In genomic region chr7:74094224-74095095, GRCh38 we compare ENCODE assay signal across 8 cellular contexts. TPM values are rescaled to one million over a fixed set of nuclear protein-coding genes. Genes with fewer than 3 reads are reported as not detected.
DNase-seq lines count a peak whose midpoint lies in the region; ATAC-seq and TF ChIP-seq lines count a peak whose summit lies in the region.

No MANE protein-coding gene starts in this region.

- H3K4me1 ChIP-seq in iPS DF 6.9 (ENCODE audit: control insufficient read depth, insufficient read depth, low read length), result peaks cover 17% of the 10 kb centered on the region
- H3K4me1 ChIP-seq in skeletal muscle tissue (ENCODE audit: control insufficient read depth in 3 of 3, insufficient read depth in 3 of 3, low read length in 3 of 3), result peaks cover 26 to 29% (median 27%) of the 10 kb centered on the region in 3 donors

- in situ Hi-C loops in astrocyte of the cerebellum (cut with HindIII; ENCODE audit: low sequenced_read_pairs), result no loop called here

- peak overlapping the region; percentile 32 to 33 (median 33) for H3K9ac ChIP-seq in skeletal muscle tissue (ENCODE audit: low read depth in 1 of 3, low read length in 3 of 3)

- H3K36me3 ChIP-seq in iPS DF 6.9 (ENCODE audit: control insufficient read depth, insufficient read depth, low read length) (peaks cover 13% of the 10 kb centered on the region; the same call in 1 of the 2 replicates), skeletal muscle tissue (ENCODE audit: control insufficient read depth in 3 of 3, insufficient read depth in 3 of 3, low read length in 3 of 3) (peaks cover 4 to 18% (median 6%) of the 10 kb centered on the region in 3 donors)

- peak; percentile 34 for TF ChIP-seq POLR2A in GM19193 (IDR thresholded peaks at IDR 0.05; ENCODE audit: extremely low read depth, insufficient read depth, insufficient read length)

- peak; percentile 82 for DNase-seq in AML-193 (lab: John Stamatoyannopoulos, UW)
- peak in 4 of 5 experiments; percentile 20 to 84 (median 64) for DNase-seq in T-helper 2 cell
- peak; percentile 85 for DNase-seq in astrocyte of the cerebellum (ENCODE audit: low read depth)
- peak; percentile 84 for DNase-seq in iPS DF 6.9 (ENCODE audit: low read depth, low spot score)
- no peak for DNase-seq in GM19240 (ENCODE audit: insufficient read length, low spot score)

- no peaks in the 10 kb centered on the region for H3K27me3 ChIP-seq in iPS DF 6.9 (ENCODE audit: control insufficient read depth, insufficient read depth, low read length)
- H3K27me3 ChIP-seq in skeletal muscle tissue (ENCODE audit: control insufficient read depth in 3 of 3, insufficient read depth in 3 of 3, low read length in 3 of 3), result no peaks in the 10 kb centered on the region

- TF ChIP-seq CTCF in astrocyte of the cerebellum (IDR thresholded peaks at IDR 0.05; ENCODE audit: low read depth, low read length, missing control alignments), result no peak

- WGBS in iPS DF 6.9 (ENCODE audit: insufficient coverage, insufficient read length), result no CpG with 5 or more reads among the region's 32 CpGs

- H3K9me3 ChIP-seq in iPS DF 6.9 (ENCODE audit: control insufficient read depth, insufficient read depth, low read length) (no peaks in the 10 kb centered on the region), skeletal muscle tissue (ENCODE audit: control insufficient read depth in 3 of 3, low read length in 3 of 3) (no peaks in the 10 kb centered on the region)

- peak; percentile 41 for ATAC-seq in HG03520 (IDR thresholded peaks at IDR 0.05; ENCODE audit: unreplicated experiment)

- H3K4me3 ChIP-seq in astrocyte of the cerebellum (ENCODE audit: low read depth, low read length) (peak overlapping the region; percentile 22), iPS DF 6.9 (ENCODE audit: low read length) (peak overlapping the region; percentile 20; the same call in 1 of the 2 replicates), skeletal muscle tissue (ENCODE audit: low read length in 3 of 3) (peak overlapping the region; percentile 33 to 58 (median 43))

- H3K27ac ChIP-seq in iPS DF 6.9 (ENCODE audit: low read length) (no peak overlapping the region), skeletal muscle tissue (ENCODE audit: low read depth, low read length) (peak overlapping the region; percentile 47)

RNA-seq across cellular contexts. Expression of gene LIMK1, which starts 10.9 kb away (rescaled TPM):
- 4.7 TPM for total RNA-seq in skeletal muscle tissue
